ENCODE assay signal across 8 cellular contexts in genomic region chr16:30628628-30629342, GRCh38. TPM values are rescaled to one million over a fixed set of nuclear protein-coding genes. Genes with fewer than 3 reads are reported as not detected.
DNase-seq lines count a peak whose midpoint lies in the region; ATAC-seq, FAIRE-seq and TF ChIP-seq lines count a peak whose summit lies in the region.

No MANE protein-coding gene starts in this region.

- no peak for TF ChIP-seq POLR2A in body of pancreas (IDR thresholded peaks at IDR 0.05)

- no peaks in the 10 kb centered on the region for H4K20me1 ChIP-seq in keratinocyte (ENCODE audit: control insufficient read depth, extremely low read depth, insufficient read depth, low read length)

- ATAC-seq in body of pancreas (peak; percentile 94), GM19452 (IDR thresholded peaks at IDR 0.05; ENCODE audit: unreplicated experiment) (no peak)

- no peak overlapping the region for H3K4me2 ChIP-seq in keratinocyte (ENCODE audit: control insufficient read depth, extremely low read depth, insufficient read depth, low read depth, low read length)

- TF ChIP-seq CTCF in AG04449 (IDR thresholded peaks at IDR 0.05; ENCODE audit: insufficient read depth, low read length, missing control alignments): peak; percentile 84
- peak; percentile 41 to 87 (median 79) for TF ChIP-seq CTCF in body of pancreas (IDR thresholded peaks at IDR 0.05)
- peak; percentile 87 to 97 (median 90) for TF ChIP-seq CTCF in keratinocyte (optimal IDR thresholded peaks at IDR 0.05 in 1 of 3, IDR thresholded peaks at IDR 0.05 in 1 of 3, conservative IDR thresholded peaks at IDR 0.05 in 1 of 3; ENCODE audit: extremely low read depth in 1 of 3, insufficient read depth in 2 of 3, low read length in 3 of 3)

- H3K27me3 ChIP-seq in body of pancreas: no peaks in the 10 kb centered on the region
- H3K27me3 ChIP-seq in keratinocyte (ENCODE audit: control insufficient read depth, extremely low read depth, insufficient read depth, low read length): no peaks in the 10 kb centered on the region

- no peak overlapping the region for H3K9ac ChIP-seq in keratinocyte (ENCODE audit: control insufficient read depth, extremely low read depth, insufficient read depth, low read length)

- POLR2A ChIA-PET in AG04449 (lab: Yijun Ruan, JAX): interaction anchor here (0.9 kb wide), 1 partner anchor 102 kb away, joined by 3 read pairs; no protein-coding TSS in a partner anchor

- H3K9me3 ChIP-seq in body of pancreas: no peaks in the 10 kb centered on the region
- H3K9me3 ChIP-seq in keratinocyte (ENCODE audit: control insufficient read depth, low read depth, low read length): no peaks in the 10 kb centered on the region

- no peak for DNase-seq in AG04449 (ENCODE audit: low read depth, low spot score)
- DNase-seq in GM19239 (ENCODE audit: insufficient read length, low spot score): no peak
- peak; percentile 82 for DNase-seq in NCI-H2107 treated with DMSO at 0.1 percent for 48 hours (lab: John Stamatoyannopoulos, UW; ENCODE audit: unreplicated experiment)
- DNase-seq in UCSD-AML1 (lab: John Stamatoyannopoulos, UW; ENCODE audit: unreplicated experiment): peak; percentile 80
- DNase-seq in body of pancreas: peak; percentile 85 to 91 (median 87)
- no peak for DNase-seq in keratinocyte (ENCODE audit: low read depth, low spot score)
- DNase-seq in stimulated activated CD4-positive, alpha-beta T cell treated with anti-CD3 and anti-CD28 coated beads, Interleukin-15, amount 100 ng/mL, for 1 hour (ENCODE audit: low read depth in 1 of 2, low spot score in 1 of 2): peak; percentile 80 to 90

- 33 to 36% methylated on average over 15 of the region's 15 CpGs for WGBS in body of pancreas, 2 donors

- no peaks in the 10 kb centered on the region for H3K79me2 ChIP-seq in keratinocyte (ENCODE audit: control insufficient read depth, insufficient read depth, low read length)

- intact Hi-C loops in body of pancreas (cut with DNase I): loop anchor here (10.0 kb wide), 1 partner anchor 584 kb away; no protein-coding TSS in a partner anchor

- H3K27ac ChIP-seq in body of pancreas: peak overlapping the region in 2 of 4 donors; percentile 19 to 48
- H3K27ac ChIP-seq in keratinocyte (ENCODE audit: control insufficient read depth, insufficient read depth, low read length): no peak overlapping the region

- dilution Hi-C loops in keratinocyte (cut with MboI; ENCODE audit: extremely low pct_ligation_motif_present, low sequenced_read_pairs): no loop called here

- H2AFZ ChIP-seq in keratinocyte (ENCODE audit: control insufficient read depth, low read length): peak overlapping the region; percentile 61

- FAIRE-seq in GM19239 (lab: Jason Lieb, UNC) (peak; percentile 87), keratinocyte (lab: Jason Lieb, UNC) (peak; percentile 80)

- H3K36me3 ChIP-seq in body of pancreas (replicated peaks in 1 of 2; ENCODE audit: insufficient read depth in 1 of 2, low read depth in 2 of 2) (no peaks in the 10 kb centered on the region), keratinocyte (ENCODE audit: control insufficient read depth in 2 of 2, extremely low read depth in 1 of 2, insufficient read depth in 2 of 2, low read length in 2 of 2) (no peaks in the 10 kb centered on the region)

- CTCF ChIA-PET in AG04449 (lab: Yijun Ruan, JAX): interaction anchor here (0.6 to 6.2 kb wide), 46 partner anchors 9 to 586 kb away, joined by 3 to 51 read pairs (median 4); partner anchors contain the start of genes DCTPP1, TBX6, ZNF688 and ZNF689

- H3K9me1 ChIP-seq in keratinocyte (ENCODE audit: control insufficient read depth, extremely low read depth, insufficient read depth, low read length): no peaks in the 10 kb centered on the region

- H3K4me3 ChIP-seq in AG04449 (ENCODE audit: low read depth, low read length): no peak overlapping the region
- H3K4me3 ChIP-seq in body of pancreas: no peak overlapping the region
- H3K4me3 ChIP-seq in keratinocyte (ENCODE audit: control insufficient read depth in 2 of 3, extremely low read depth in 1 of 3, insufficient read depth in 2 of 3, low read depth in 1 of 3, low read length in 3 of 3): no peak overlapping the region

- peaks cover 4% of the 10 kb centered on the region for H3K4me1 ChIP-seq in body of pancreas
- H3K4me1 ChIP-seq in keratinocyte (ENCODE audit: control insufficient read depth, extremely low read depth, insufficient read depth, low read length): peaks cover 4% of the 10 kb centered on the region

RNA-seq across cellular contexts. Expression of gene ZNF689, which starts 18.6 kb away (rescaled TPM):
- 1 to 10 TPM; 4.6 to 7.0 TPM for total RNA-seq in body of pancreas
- polyA plus RNA-seq in keratinocyte: 2.1 to 5.7 TPM (median 3.3 TPM) in 3 replicates
- 0.50 TPM for polyA plus RNA-seq in keratinocyte (2011; ENCODE audit: low read depth)
- 3.1 and 3.7 TPM in 2 replicates for polyA plus RNA-seq in keratinocyte (2011; cell fraction: cytosol; rRNA removed)
- 3.2 and 3.9 TPM in 2 replicates for polyA plus RNA-seq in keratinocyte (2011; cell fraction: nucleus; rRNA removed)
- 1.3 and 6.5 TPM in 2 replicates for polyA plus RNA-seq in keratinocyte (2012; ENCODE audit: low replicate concordance)
- polyA minus RNA-seq in keratinocyte: 4.4 to 7.4 TPM (median 6.0 TPM) in 3 replicates
- 8.6 TPM for polyA minus RNA-seq in keratinocyte (2011; cell fraction: cytosol; rRNA and poly(A)+ RNA removed)
- polyA minus RNA-seq in keratinocyte (2011; cell fraction: nucleus; rRNA and poly(A)+ RNA removed): 3.5 and 3.6 TPM in 2 replicates

RNA-seq across cellular contexts. Expression of gene PRR14, which starts 22.0 kb away (rescaled TPM):
- 10 to 100 TPM; 20.5 to 65.6 TPM for total RNA-seq in body of pancreas
- 4.3 to 7.4 TPM (median 4.8 TPM) in 3 replicates for polyA plus RNA-seq in keratinocyte
- 17.8 TPM for polyA plus RNA-seq in keratinocyte (2011; ENCODE audit: low read depth)
- polyA plus RNA-seq in keratinocyte (2011; cell fraction: cytosol; rRNA removed): 3.6 and 7.5 TPM in 2 replicates
- polyA plus RNA-seq in keratinocyte (2011; cell fraction: nucleus; rRNA removed): 19.0 and 23.4 TPM in 2 replicates
- polyA plus RNA-seq in keratinocyte (2012; ENCODE audit: low replicate concordance): 21.1 and 33.1 TPM in 2 replicates
- 2.3 to 12.0 TPM (median 4.2 TPM) in 3 replicates for polyA minus RNA-seq in keratinocyte
- polyA minus RNA-seq in keratinocyte (2011; cell fraction: cytosol; rRNA and poly(A)+ RNA removed): 19.2 TPM
- 4.0 TPM in 2 replicates for polyA minus RNA-seq in keratinocyte (2011; cell fraction: nucleus; rRNA and poly(A)+ RNA removed)

RNA-seq across cellular contexts. Expression of gene FBRS, which starts 29.4 kb away (rescaled TPM):
- total RNA-seq in body of pancreas: 10 to 100 TPM; 20.8 to 76.8 TPM
- 5.1 to 7.7 TPM (median 7.3 TPM) in 3 replicates for polyA plus RNA-seq in keratinocyte
- 9.2 TPM for polyA plus RNA-seq in keratinocyte (2011; ENCODE audit: low read depth)
- polyA plus RNA-seq in keratinocyte (2011; cell fraction: cytosol; rRNA removed): 4.7 and 7.9 TPM in 2 replicates
- 34.3 and 40.8 TPM in 2 replicates for polyA plus RNA-seq in keratinocyte (2011; cell fraction: nucleus; rRNA removed)
- 27.7 and 29.5 TPM in 2 replicates for polyA plus RNA-seq in keratinocyte (2012; ENCODE audit: low replicate concordance)
- polyA minus RNA-seq in keratinocyte: 8.6 to 23.9 TPM (median 9.5 TPM) in 3 replicates
- 10.2 TPM for polyA minus RNA-seq in keratinocyte (2011; cell fraction: cytosol; rRNA and poly(A)+ RNA removed)
- 15.7 and 18.5 TPM in 2 replicates for polyA minus RNA-seq in keratinocyte (2011; cell fraction: nucleus; rRNA and poly(A)+ RNA removed)

RNA-seq across cellular contexts. Expression of gene ZNF785, which starts 43.3 kb away (rescaled TPM):
- 10 to 100 TPM; 10.9 to 16.1 TPM for total RNA-seq in body of pancreas
- 3.4 to 4.6 TPM (median 4.1 TPM) in 3 replicates for polyA plus RNA-seq in keratinocyte
- 2.4 TPM for polyA plus RNA-seq in keratinocyte (2011; ENCODE audit: low read depth)
- polyA plus RNA-seq in keratinocyte (2011; cell fraction: cytosol; rRNA removed): 1.6 and 2.4 TPM in 2 replicates
- 12.7 and 13.0 TPM in 2 replicates for polyA plus RNA-seq in keratinocyte (2011; cell fraction: nucleus; rRNA removed)
- polyA plus RNA-seq in keratinocyte (2012; ENCODE audit: low replicate concordance): 4.0 and 5.0 TPM in 2 replicates
- polyA minus RNA-seq in keratinocyte: 2.4 to 5.2 TPM (median 3.0 TPM) in 3 replicates
- polyA minus RNA-seq in keratinocyte (2011; cell fraction: cytosol; rRNA and poly(A)+ RNA removed): 4.8 TPM
- 3.8 and 5.4 TPM in 2 replicates for polyA minus RNA-seq in keratinocyte (2011; cell fraction: nucleus; rRNA and poly(A)+ RNA removed)

RNA-seq across cellular contexts. Expression of gene ZNF688, which starts 57.3 kb away (rescaled TPM):
- 10 to 100 TPM; 19.2 to 27.4 TPM for total RNA-seq in body of pancreas
- 3.8 to 4.9 TPM (median 4.3 TPM) in 3 replicates for polyA plus RNA-seq in keratinocyte
- 4.8 TPM for polyA plus RNA-seq in keratinocyte (2011; ENCODE audit: low read depth)
- 1.9 and 5.0 TPM in 2 replicates for polyA plus RNA-seq in keratinocyte (2011; cell fraction: cytosol; rRNA removed)
- polyA plus RNA-seq in keratinocyte (2011; cell fraction: nucleus; rRNA removed): 8.3 and 8.5 TPM in 2 replicates
- polyA plus RNA-seq in keratinocyte (2012; ENCODE audit: low replicate concordance): 6.4 TPM in 2 replicates
- polyA minus RNA-seq in keratinocyte: 0.35 to 2.5 TPM (median 1.4 TPM) in 3 replicates
- 3.1 TPM for polyA minus RNA-seq in keratinocyte (2011; cell fraction: cytosol; rRNA and poly(A)+ RNA removed)
- polyA minus RNA-seq in keratinocyte (2011; cell fraction: nucleus; rRNA and poly(A)+ RNA removed): 2.6 and 3.1 TPM in 2 replicates

Comparison
In these comparisons a context has a peak if more than half of its experiments do, and no peak if none do; other contexts are left out.
1. DNase-seq: peak in NCI-H2107 treated with DMSO at 0.1 percent for 48 hours (single experiment), UCSD-AML1 (single experiment), body of pancreas (4 of 4) and stimulated activated CD4-positive, alpha-beta T cell treated with anti-CD3 and anti-CD28 coated beads, Interleukin-15, amount 100 ng/mL, for 1 hour (2 of 2); none in AG04449 (single experiment), GM19239 (single experiment) and keratinocyte (single experiment).
2. Peak in every context shown above with its lines, with median percentiles within 50 percentile points of each other: CTCF ChIP-seq.